In genomic region chr7:121107923-121108498, GRCh38 we compare ENCODE assay signal across 8 cellular contexts.
DNase-seq lines count a peak whose midpoint lies in the region; ATAC-seq, FAIRE-seq and TF ChIP-seq lines count a peak whose summit lies in the region.

No MANE protein-coding gene starts in this region.

- H3K27ac ChIP-seq in thyroid gland, result no peak overlapping the region
- no peak overlapping the region for H3K27ac ChIP-seq in effector memory CD4-positive, alpha-beta T cell (ENCODE audit: insufficient read depth, low read length, poor library complexity, severe bottlenecking)

- TF ChIP-seq CTCF in GM20000 (IDR thresholded peaks at IDR 0.05; ENCODE audit: extremely low read depth, missing control alignments), result peak; percentile 56
- peak; percentile 80 to 85 for TF ChIP-seq CTCF in brain (conservative IDR thresholded peaks at IDR 0.05)
- TF ChIP-seq CTCF in thyroid gland (IDR thresholded peaks at IDR 0.05), result peak; percentile 47 to 73 (median 67)

- H3K4me1 Mint-ChIP-seq in brain, result peaks cover 10% of the 10 kb centered on the region

- H3K27me3 ChIP-seq in thyroid gland, result no peaks in the 10 kb centered on the region
- no peaks in the 10 kb centered on the region for H3K27me3 ChIP-seq in effector memory CD4-positive, alpha-beta T cell (replicated peaks; ENCODE audit: control insufficient read depth, insufficient read depth, low read length, poor library complexity, severe bottlenecking)

- peak; percentile 34 for DNase-seq in GM20000 (ENCODE audit: low spot score)
- DNase-seq in NCI-H526 treated with DMSO at 0.1 percent for 48 hours (lab: John Stamatoyannopoulos, UW), result peak; percentile 60
- no peak for DNase-seq in thyroid gland
- no peak for DNase-seq in effector memory CD4-positive, alpha-beta T cell

- H3K27ac Mint-ChIP-seq in brain, result no peak overlapping the region

- no peaks in the 10 kb centered on the region for H3K36me3 ChIP-seq in thyroid gland
- no peaks in the 10 kb centered on the region for H3K36me3 ChIP-seq in effector memory CD4-positive, alpha-beta T cell (ENCODE audit: control insufficient read depth, insufficient read depth, low read length)

- intact Hi-C loops in thyroid gland (cut with DNase I), result loop anchor here (5.0 kb wide), 1 partner anchor 121 kb away; the partner anchor contains the start of gene CPED1

- FAIRE-seq in G401.6 (lab: Jason Lieb, UNC), result peak; percentile 96
- peak; percentile 98 for FAIRE-seq in islet of Langerhans (lab: Jason Lieb, UNC)

- no peaks in the 10 kb centered on the region for H3K27me3 Mint-ChIP-seq in brain

- no peak overlapping the region for H3K4me3 Mint-ChIP-seq in brain

- no peak overlapping the region for H3K4me3 ChIP-seq in thyroid gland (replicated peaks in 1 of 3)
- H3K4me3 ChIP-seq in effector memory CD4-positive, alpha-beta T cell (ENCODE audit: insufficient read depth, low read depth, low read length, poor library complexity, severe bottlenecking), result no peak overlapping the region

- H3K4me1 ChIP-seq in thyroid gland, result peaks cover 0 to 1% of the 10 kb centered on the region in 2 donors
- no peaks in the 10 kb centered on the region for H3K4me1 ChIP-seq in effector memory CD4-positive, alpha-beta T cell (ENCODE audit: control insufficient read depth, insufficient read depth, low read length, poor library complexity, severe bottlenecking)

- no peaks in the 10 kb centered on the region for H3K36me3 Mint-ChIP-seq in brain

- WGBS in thyroid gland, 2 donors, result 15 to 28% methylated on average over 1 of the region's 1 CpG

- TF ChIP-seq POLR2A in thyroid gland (IDR thresholded peaks at IDR 0.05), result no peak

- no peaks in the 10 kb centered on the region for H3K9me3 ChIP-seq in thyroid gland
- no peaks in the 10 kb centered on the region for H3K9me3 ChIP-seq in effector memory CD4-positive, alpha-beta T cell (ENCODE audit: control insufficient read depth, low read length)

- ATAC-seq in HG03460 (IDR thresholded peaks at IDR 0.05; ENCODE audit: unreplicated experiment), result peak; percentile 97

- H3K9me3 Mint-ChIP-seq in brain, result no peaks in the 10 kb centered on the region

Comparison
In these comparisons a context has a peak if more than half of its experiments do, and no peak if none do; other contexts are left out.
1. DNase-seq: peak in GM20000 (single experiment) and NCI-H526 treated with DMSO at 0.1 percent for 48 hours (single experiment); none in thyroid gland (0 of 2) and effector memory CD4-positive, alpha-beta T cell (0 of 3).
2. Peak in every context shown above with its lines, with median percentiles within 50 percentile points of each other: CTCF ChIP-seq.